In the genomic region with DNA sequence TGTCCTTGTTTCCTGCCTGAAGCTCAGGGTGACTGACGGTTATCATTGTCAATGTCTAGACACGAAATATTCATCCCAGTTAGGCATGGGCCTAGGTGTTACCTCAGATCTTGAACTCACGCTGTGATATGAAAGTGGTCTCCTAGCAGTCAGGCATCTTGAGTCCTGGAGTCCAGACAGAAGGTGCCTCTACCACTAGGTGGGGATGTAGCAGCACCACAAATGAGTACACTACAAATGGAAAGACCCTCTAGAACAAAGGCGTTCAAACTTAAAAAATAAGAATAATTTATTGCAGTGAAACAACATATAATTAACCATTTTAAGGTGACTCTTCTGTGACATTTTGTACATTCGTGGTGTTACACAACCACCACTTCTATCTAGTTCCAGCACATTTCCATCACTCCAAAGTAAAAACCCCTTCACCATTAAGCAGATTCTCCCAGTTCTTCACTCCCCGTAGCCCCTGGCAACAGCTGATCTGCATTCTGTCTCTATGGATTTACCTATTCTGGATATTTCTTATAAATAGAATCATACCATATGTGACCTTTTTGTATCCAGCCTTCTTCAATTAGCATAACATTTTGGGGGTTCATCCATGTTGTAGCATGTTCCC, we compare ENCODE assay signal across 8 cellular contexts. TPM values are rescaled to one million over a fixed set of nuclear protein-coding genes. Genes with fewer than 3 reads are reported as not detected.
A peak's percentile ranks its signal among the peaks of the same experiment; 100 is the strongest.
DNase-seq lines count a peak whose midpoint lies in the region; ATAC-seq, FAIRE-seq and TF ChIP-seq lines count a peak whose summit lies in the region.

No MANE protein-coding gene starts in this region.

- H3K9me3 Mint-ChIP-seq in stimulated activated effector memory CD8-positive, alpha-beta T cell treated with anti-CD3 and anti-CD28 coated beads, Interleukin-12 subunit alpha, Interleukin-12 subunit beta, amount 100 ng/mL, for 72 hours, result no peaks in the 10 kb centered on the region

- no peak overlapping the region for H2AFZ ChIP-seq in GM12878 (ENCODE audit: control insufficient read depth, low read depth, low read length)

- no peaks in the 10 kb centered on the region for H3K36me3 ChIP-seq in GM12878 (ENCODE audit: control insufficient read depth in 2 of 2, insufficient read depth in 2 of 2, low read length in 1 of 2)

- no peak overlapping the region for H3K4me3 Mint-ChIP-seq in stimulated activated effector memory CD8-positive, alpha-beta T cell treated with anti-CD3 and anti-CD28 coated beads, Interleukin-12 subunit alpha, Interleukin-12 subunit beta, amount 100 ng/mL, for 72 hours

- H3K27ac ChIP-seq in AG04450 (ENCODE audit: low read depth, low read length), result no peak overlapping the region
- no peak overlapping the region for H3K27ac ChIP-seq in GM12878 (ENCODE audit: control insufficient read depth, insufficient read depth)

- no peaks in the 10 kb centered on the region for H3K9me3 ChIP-seq in AG04450 (ENCODE audit: control insufficient read depth, insufficient read depth, low read length)
- H3K9me3 ChIP-seq in GM12878 (replicated peaks; ENCODE audit: control insufficient read depth, insufficient read depth, low read length), result no peaks in the 10 kb centered on the region

- POLR2A ChIA-PET in AG04450 (lab: Yijun Ruan, JAX), result no interaction called here
- POLR2A ChIA-PET in GM12878 (lab: Charles Lee), result no interaction called here

- SMC1A ChIA-PET in GM12878 (lab: Charles Lee; ENCODE audit: uncharacterized antibody, unreplicated experiment), result interaction anchor here (0.8 to 1.7 kb wide), 4 partner anchors 12 to 205 kb away, joined by 3 to 8 read pairs (median 4); no protein-coding TSS in a partner anchor

- ATAC-seq in HG02852 (IDR thresholded peaks at IDR 0.05; ENCODE audit: unreplicated experiment) (peak; percentile 80), GM12878 (peak; percentile 93), GM21576 (IDR thresholded peaks at IDR 0.05; ENCODE audit: unreplicated experiment) (no peak)
- peak; percentile 68 for ATAC-seq in stimulated activated effector memory CD8-positive, alpha-beta T cell treated with anti-CD3 and anti-CD28 coated beads, Interleukin-12 subunit alpha, Interleukin-12 subunit beta, amount 100 ng/mL, for 72 hours

- H3K27me3 ChIP-seq in AG04450 (ENCODE audit: control insufficient read depth, insufficient read depth, low read length) (no peaks in the 10 kb centered on the region), GM12878 (replicated peaks in 1 of 2; ENCODE audit: control insufficient read depth in 2 of 2, insufficient read depth in 2 of 2, low read length in 1 of 2) (no peaks in the 10 kb centered on the region)

- DNase-seq in AG04450 (ENCODE audit: low read depth, low spot score), result peak; percentile 63
- peak; percentile 66 for DNase-seq in GM10266 (ENCODE audit: extremely low spot score)
- peak; percentile 81 for DNase-seq in NCI-H82 (lab: John Stamatoyannopoulos, UW)
- peak; percentile 17 for DNase-seq in GM12878 (ENCODE audit: low read depth, low spot score)
- peak; percentile 65 for DNase-seq in iPS-NIHi11 (ENCODE audit: low spot score)
- DNase-seq in stimulated activated effector memory CD8-positive, alpha-beta T cell treated with anti-CD3 and anti-CD28 coated beads, Interleukin-12 subunit alpha, Interleukin-12 subunit beta, amount 100 ng/mL, for 72 hours (ENCODE audit: low spot score in 2 of 2), result no peak

- no TSS peak for BruUV-seq in GM12878 (replicated peaks; lab: Mats Ljungman, UMichigan)

- intact Hi-C loops in GM12878 (cut with micrococcal nuclease; ENCODE audit: unreplicated experiment), result loop anchor here (2.0 to 10.0 kb wide), 4 partner anchors 109 to 563 kb away; no protein-coding TSS in a partner anchor

- H3K4me2 ChIP-seq in GM12878 (ENCODE audit: control insufficient read depth, insufficient read depth), result no peak overlapping the region

- TF ChIP-seq CTCF in AG04450 (IDR thresholded peaks at IDR 0.05; ENCODE audit: low read depth, low read length) (peak; percentile 94), GM10266 (IDR thresholded peaks at IDR 0.05; ENCODE audit: control insufficient read depth, insufficient read depth, low read depth, missing control alignments) (peak; percentile 71), GM12878 (IDR thresholded peaks at IDR 0.05 in 2 of 3, conservative IDR thresholded peaks at IDR 0.05 in 1 of 3; ENCODE audit: control insufficient read depth in 2 of 3, extremely low read depth in 1 of 3, insufficient read depth in 1 of 3, low read depth in 3 of 3, low read length in 3 of 3) (peak; percentile 63 to 77 (median 76))

- no peak for TF ChIP-seq EP300 in GM12878 (IDR thresholded peaks at IDR 0.05; ENCODE audit: borderline replicate concordance in 1 of 2, control insufficient read depth in 1 of 2, low read depth in 2 of 2, low read length in 2 of 2)

- RAD21 ChIA-PET in GM12878 (lab: Charles Lee; ENCODE audit: unreplicated experiment), result interaction anchor here (0.8 kb wide), 1 partner anchor 216 kb away, joined by 3 read pairs; no protein-coding TSS in a partner anchor

- TF ChIP-seq POLR2A in GM12878 (IDR thresholded peaks at IDR 0.05; ENCODE audit: low read depth, low read length), result no peak

- H3K4me1 Mint-ChIP-seq in stimulated activated effector memory CD8-positive, alpha-beta T cell treated with anti-CD3 and anti-CD28 coated beads, Interleukin-12 subunit alpha, Interleukin-12 subunit beta, amount 100 ng/mL, for 72 hours, result no peaks in the 10 kb centered on the region

- no peaks in the 10 kb centered on the region for H4K20me1 ChIP-seq in GM12878 (ENCODE audit: control insufficient read depth, insufficient read depth)

- H3K4me3 ChIP-seq in AG04450 (ENCODE audit: low read depth, low read length) (no peak overlapping the region), GM12878 (no peak overlapping the region)

- H3K4me1 ChIP-seq in GM12878 (ENCODE audit: control insufficient read depth, insufficient read depth, low read length), result no peaks in the 10 kb centered on the region; the same call in 1 of the 2 replicates

- TF ChIP-seq RAD21 in GM12878 (IDR thresholded peaks at IDR 0.05; ENCODE audit: insufficient read depth, low read depth, low read length), result peak; percentile 89

- H3K9ac ChIP-seq in GM12878 (ENCODE audit: control insufficient read depth, insufficient read depth, low read length), result no peak overlapping the region

- no peaks in the 10 kb centered on the region for H3K36me3 Mint-ChIP-seq in stimulated activated effector memory CD8-positive, alpha-beta T cell treated with anti-CD3 and anti-CD28 coated beads, Interleukin-12 subunit alpha, Interleukin-12 subunit beta, amount 100 ng/mL, for 72 hours

- WGBS in GM12878 (ENCODE audit: insufficient coverage, insufficient replicate concordance, low lambda C conversion rate, missing lambda C conversion rate), result 17% methylated on average over 6 of the region's 6 CpGs

- no peak overlapping the region for H3K27ac Mint-ChIP-seq in stimulated activated effector memory CD8-positive, alpha-beta T cell treated with anti-CD3 and anti-CD28 coated beads, Interleukin-12 subunit alpha, Interleukin-12 subunit beta, amount 100 ng/mL, for 72 hours

- CTCF ChIA-PET in AG04450 (lab: Charles Lee) (interaction anchor here (0.6 to 2.7 kb wide), 8 partner anchors 9 to 562 kb away, joined by 3 to 16 read pairs (median 4); no protein-coding TSS in a partner anchor), GM12878 (lab: Yijun Ruan, JAX) (interaction anchor here (0.5 to 1.3 kb wide), 6 partner anchors 110 to 632 kb away, joined by 3 to 7 read pairs (median 4); a partner anchor contains a TSS)

- in situ Hi-C loops in GM12878 (cut with MboI), result loop anchor here (5.0 kb wide), 1 partner anchor 47 kb away; no protein-coding TSS in a partner anchor

- no peaks in the 10 kb centered on the region for H3K79me2 ChIP-seq in GM12878 (ENCODE audit: control insufficient read depth, insufficient read depth, low read length)

- peak; percentile 93 for FAIRE-seq in GM12878 (lab: Jason Lieb, UNC)

TF ChIP-seq in GM12878, 131 proteins besides CTCF, POLR2A, EP300 and RAD21 (continues in another document):
- TF ChIP-seq IRF4 (IDR thresholded peaks at IDR 0.05; ENCODE audit: low read depth, low read length), result no peak
- no peak for TF ChIP-seq NFXL1 (IDR thresholded peaks at IDR 0.05; ENCODE audit: borderline replicate concordance)
- no peak for TF ChIP-seq MYB (IDR thresholded peaks at IDR 0.05; ENCODE audit: borderline replicate concordance, low read depth, low read length)
- no peak for TF ChIP-seq IKZF2 (IDR thresholded peaks at IDR 0.05)
- peak; percentile 64; the same call in 1 of the 2 replicates for TF ChIP-seq YY1 (IDR thresholded peaks at IDR 0.05; ENCODE audit: low read depth, low read length)

RNA-seq across cellular contexts. Expression of a gene that starts 11.9 kb away (rescaled TPM):
- 24.6 and 37.8 TPM in 2 replicates for polyA plus RNA-seq in AG04450 (2011; rRNA removed)
- polyA minus RNA-seq in AG04450 (2011; rRNA and poly(A)+ RNA removed), result 111 and 122 TPM in 2 replicates
- total RNA-seq in GM12878 (2013; cell fraction: nucleolus; rRNA removed), result 11.0 and 11.5 TPM in 2 replicates
- total RNA-seq in GM12878 (2014; rRNA removed), result 0.28 and 1.1 TPM in 2 replicates
- total RNA-seq in GM12878 (2014; rRNA removed; fragmentation: Illumina TruSeq; extraction: Trizol), result 0.46 and 0.63 TPM in 2 replicates
- 0.93 and 1.0 TPM in 2 replicates for total RNA-seq in GM12878 (2021)
- polyA plus RNA-seq in GM12878 (2011; ENCODE audit: low read depth), result 0.49 TPM
- 1.0 and 1.1 TPM in 2 replicates for polyA plus RNA-seq in GM12878 (2011; rRNA removed)
- 1.2 and 1.4 TPM in 2 replicates for polyA plus RNA-seq in GM12878 (2011; cell fraction: cytosol; rRNA removed)
- polyA plus RNA-seq in GM12878 (2011; cell fraction: nucleus; rRNA removed), result 3.2 and 4.2 TPM in 2 replicates
- polyA plus RNA-seq in GM12878 (2012), result 0.37 and 0.74 TPM in 2 replicates
- polyA plus RNA-seq in GM12878 (2014; fragmentation: Illumina TruSeq; extraction: Trizol), result 0.28 and 1.1 TPM in 2 replicates
- polyA plus RNA-seq in GM12878 (2014; fragmentation: Nextera tagmentation; extraction: Ambion mirVana), result under 1 TPM; 0.18 to 0.31 TPM
- polyA plus RNA-seq in GM12878 (2014; rRNA removed), result 0.20 and 1.4 TPM in 2 replicates
- under 1 TPM; 0.23 to 0.27 TPM for polyA plus RNA-seq in GM12878 (2016; fragmentation: Nextera tagmentation; extraction: Ambion mirVana)
- 4.1 and 6.7 TPM in 2 replicates for polyA minus RNA-seq in GM12878 (2011; rRNA and poly(A)+ RNA removed)
- 1.7 and 3.5 TPM in 2 replicates for polyA minus RNA-seq in GM12878 (2011; cell fraction: cytosol; rRNA and poly(A)+ RNA removed)
- 6.0 and 8.2 TPM in 2 replicates for polyA minus RNA-seq in GM12878 (2011; cell fraction: nucleus; rRNA and poly(A)+ RNA removed)

Comparison
In these comparisons a context has a peak if more than half of its experiments do, and no peak if none do; other contexts are left out.
1. DNase-seq: peak in AG04450 (single experiment), GM10266 (single experiment), NCI-H82 (single experiment), GM12878 (single experiment) and iPS-NIHi11 (single experiment); none in stimulated activated effector memory CD8-positive, alpha-beta T cell treated with anti-CD3 and anti-CD28 coated beads, Interleukin-12 subunit alpha, Interleukin-12 subunit beta, amount 100 ng/mL, for 72 hours (0 of 2).
2. Peak in every context shown above with its lines, with median percentiles within 50 percentile points of each other: CTCF ChIP-seq.